ENCODE assay signal across 8 cellular contexts in genomic region chr10:86755740-86756510, GRCh38. TPM values are rescaled to one million over a fixed set of nuclear protein-coding genes. Genes with fewer than 3 reads are reported as not detected.
DNase-seq lines count a peak whose midpoint lies in the region; ATAC-seq, FAIRE-seq and TF ChIP-seq lines count a peak whose summit lies in the region.

No MANE protein-coding gene starts in this region.

- no peak for FAIRE-seq in keratinocyte (lab: Jason Lieb, UNC)

- no peaks in the 10 kb centered on the region for H3K27me3 ChIP-seq in keratinocyte (ENCODE audit: control insufficient read depth, extremely low read depth, insufficient read depth, low read length)

- H3K9me1 ChIP-seq in keratinocyte (ENCODE audit: control insufficient read depth, extremely low read depth, insufficient read depth, low read length) = no peaks in the 10 kb centered on the region

- H3K79me2 ChIP-seq in keratinocyte (ENCODE audit: control insufficient read depth, insufficient read depth, low read length) = peaks cover 47% of the 10 kb centered on the region

- peak overlapping the region; percentile 86 for H3K27ac ChIP-seq in keratinocyte (ENCODE audit: control insufficient read depth, insufficient read depth, low read length)

- TF ChIP-seq CTCF in AG04449 (IDR thresholded peaks at IDR 0.05; ENCODE audit: insufficient read depth, low read length, missing control alignments) (no peak), keratinocyte (optimal IDR thresholded peaks at IDR 0.05 in 1 of 3, IDR thresholded peaks at IDR 0.05 in 1 of 3, conservative IDR thresholded peaks at IDR 0.05 in 1 of 3; ENCODE audit: extremely low read depth in 1 of 3, insufficient read depth in 2 of 3, low read length in 3 of 3) (peak in 1 of 3 experiments; percentile 14)

- peak overlapping the region; percentile 96 for H2AFZ ChIP-seq in keratinocyte (ENCODE audit: control insufficient read depth, low read length)

- H3K4me2 ChIP-seq in keratinocyte (ENCODE audit: control insufficient read depth, extremely low read depth, insufficient read depth, low read depth, low read length) = peak overlapping the region; percentile 96

- no peaks in the 10 kb centered on the region for H4K20me1 ChIP-seq in keratinocyte (ENCODE audit: control insufficient read depth, extremely low read depth, insufficient read depth, low read length)

- H3K4me3 ChIP-seq in AG04449 (ENCODE audit: low read depth, low read length) = peak overlapping the region; percentile 81
- peak overlapping the region; percentile 87 to 92 (median 89) for H3K4me3 ChIP-seq in keratinocyte (ENCODE audit: control insufficient read depth in 2 of 3, extremely low read depth in 1 of 3, insufficient read depth in 2 of 3, low read depth in 1 of 3, low read length in 3 of 3)

- DNase-seq in AG04449 (ENCODE audit: low read depth, low spot score) (no peak), NCI-H2196 treated with DMSO at 0.1 percent for 48 hours (lab: John Stamatoyannopoulos, UW; ENCODE audit: unreplicated experiment) (peak; percentile 60), keratinocyte (ENCODE audit: low read depth, low spot score) (no peak)
- peak; percentile 72 for DNase-seq in activated CD4-positive, CD25-positive, alpha-beta regulatory T cell treated with anti-CD3 and anti-CD28 coated beads, Interleukin-2, amount 50 U/mL, for 16 hours (ENCODE audit: low read depth, low spot score)
- DNase-seq in central memory CD4-positive, alpha-beta T cell = peak; percentile 82
- DNase-seq in stimulated activated CD4-positive, alpha-beta T cell treated with anti-CD3 and anti-CD28 coated beads, Interleukin-12 subunit alpha, Interleukin-12 subunit beta, amount 100 ng/mL, for 48 hours (ENCODE audit: low read depth in 2 of 3, low spot score in 1 of 3) = peak; percentile 76 to 86 (median 84)

- ATAC-seq in GM18873 (IDR thresholded peaks at IDR 0.05; ENCODE audit: low FRiP score, unreplicated experiment) = peak; percentile 65
- peak; percentile 79 for ATAC-seq in HG03103 (IDR thresholded peaks at IDR 0.05; ENCODE audit: low read depth, unreplicated experiment)

- dilution Hi-C loops in keratinocyte (cut with MboI; ENCODE audit: extremely low pct_ligation_motif_present, low sequenced_read_pairs) = no loop called here

- POLR2A ChIA-PET in AG04449 (lab: Yijun Ruan, JAX) = interaction anchor here (0.7 to 1.3 kb wide), 3 partner anchors 14 to 44 kb away, joined by 3 to 4 read pairs (median 3); no protein-coding TSS in a partner anchor

- H3K9ac ChIP-seq in keratinocyte (ENCODE audit: control insufficient read depth, extremely low read depth, insufficient read depth, low read length) = peak overlapping the region; percentile 95

- peaks cover 20% of the 10 kb centered on the region for H3K4me1 ChIP-seq in keratinocyte (ENCODE audit: control insufficient read depth, extremely low read depth, insufficient read depth, low read length)

- H3K9me3 ChIP-seq in keratinocyte (ENCODE audit: control insufficient read depth, low read depth, low read length) = no peaks in the 10 kb centered on the region

- H3K36me3 ChIP-seq in keratinocyte (ENCODE audit: control insufficient read depth in 2 of 2, extremely low read depth in 1 of 2, insufficient read depth in 2 of 2, low read length in 2 of 2) = no peaks in the 10 kb centered on the region

- CTCF ChIA-PET in AG04449 (lab: Yijun Ruan, JAX) = no interaction called here

RNA-seq across cellular contexts. Expression of gene BMPR1A, which starts 0.5 kb away (rescaled TPM):
- 14.3 to 22.2 TPM (median 21.4 TPM) in 3 replicates for polyA plus RNA-seq in keratinocyte
- polyA plus RNA-seq in keratinocyte (2011; ENCODE audit: low read depth) = 7.4 TPM
- polyA plus RNA-seq in keratinocyte (2011; cell fraction: cytosol; rRNA removed) = 8.4 and 17.6 TPM in 2 replicates
- polyA plus RNA-seq in keratinocyte (2011; cell fraction: nucleus; rRNA removed) = 15.0 and 17.2 TPM in 2 replicates
- 8.6 and 12.7 TPM in 2 replicates for polyA plus RNA-seq in keratinocyte (2012; ENCODE audit: low replicate concordance)
- 8.4 to 38.8 TPM (median 28.5 TPM) in 3 replicates for polyA minus RNA-seq in keratinocyte
- 15.5 TPM for polyA minus RNA-seq in keratinocyte (2011; cell fraction: cytosol; rRNA and poly(A)+ RNA removed)
- 18.8 and 35.2 TPM in 2 replicates for polyA minus RNA-seq in keratinocyte (2011; cell fraction: nucleus; rRNA and poly(A)+ RNA removed)

Comparison
In these comparisons a context has a peak if more than half of its experiments do, and no peak if none do; other contexts are left out.
1. DNase-seq: peak in NCI-H2196 treated with DMSO at 0.1 percent for 48 hours (single experiment), activated CD4-positive, CD25-positive, alpha-beta regulatory T cell treated with anti-CD3 and anti-CD28 coated beads, Interleukin-2, amount 50 U/mL, for 16 hours (single experiment), central memory CD4-positive, alpha-beta T cell (single experiment) and stimulated activated CD4-positive, alpha-beta T cell treated with anti-CD3 and anti-CD28 coated beads, Interleukin-12 subunit alpha, Interleukin-12 subunit beta, amount 100 ng/mL, for 48 hours (3 of 3); none in AG04449 (single experiment) and keratinocyte (single experiment).